ENCODE assay signal across 8 cellular contexts in genomic region chr9:72592501-72593403, GRCh38.
DNase-seq lines count a peak whose midpoint lies in the region; ATAC-seq lines count a peak whose summit lies in the region.

No MANE protein-coding gene starts in this region.

- no peaks in the 10 kb centered on the region for H3K27me3 ChIP-seq in adipocyte (replicated peaks; ENCODE audit: control insufficient read depth, insufficient read depth, low read length)

- no peaks in the 10 kb centered on the region for H3K9me3 ChIP-seq in adipocyte (ENCODE audit: control insufficient read depth, low read length)

- intact Hi-C loops in left cardiac atrium (cut with DNase I) = loop anchor here (2.0 to 10.0 kb wide), 4 partner anchors 225 to 558 kb away; partner anchors contain the start of gene ZFAND5 (in 1 of the 2)

- DNase-seq in DMS114 treated with DMSO at 0.1 percent for 48 hours (lab: John Stamatoyannopoulos, UW; ENCODE audit: unreplicated experiment) (peak; percentile 47), GM19238 (ENCODE audit: insufficient read length, low spot score) (peak; percentile 7), NCI-H526 (lab: John Stamatoyannopoulos, UW) (peak; percentile 7 to 52), adipocyte (ENCODE audit: low read depth) (peak; percentile 85), left cardiac atrium (no peak), putamen (ENCODE audit: low spot score) (peak; percentile 63)
- no peak for DNase-seq in effector CD8-positive, alpha-beta T cell (lab: John Stamatoyannopoulos, UW)

- no peak overlapping the region for H3K4me3 ChIP-seq in adipocyte (ENCODE audit: low read length)

- no peaks in the 10 kb centered on the region for H3K36me3 ChIP-seq in adipocyte (ENCODE audit: control insufficient read depth, insufficient read depth, low read length, severe bottlenecking)

- peak overlapping the region; percentile 47 for H3K9ac ChIP-seq in adipocyte (ENCODE audit: low read length)

- ATAC-seq in HG03439 (IDR thresholded peaks at IDR 0.05; ENCODE audit: unreplicated experiment) (peak; percentile 75), left cardiac atrium (peak; percentile 74 to 87)

- H3K4me1 ChIP-seq in adipocyte (ENCODE audit: control insufficient read depth, insufficient read depth, low read length) = peaks cover 10% of the 10 kb centered on the region

Comparison
In these comparisons a context has a peak if more than half of its experiments do, and no peak if none do; other contexts are left out.
1. DNase-seq: peak in DMS114 treated with DMSO at 0.1 percent for 48 hours (single experiment), GM19238 (single experiment), NCI-H526 (2 of 2), adipocyte (single experiment) and putamen (single experiment); none in left cardiac atrium (single experiment) and effector CD8-positive, alpha-beta T cell (single experiment).